ENCODE assay signal across 13 cellular contexts in genomic region chr11:1341928-1342524, GRCh38. TPM values are rescaled to one million over a fixed set of nuclear protein-coding genes. Genes with fewer than 3 reads are reported as not detected.
DNase-seq lines count a peak whose midpoint lies in the region; ATAC-seq and TF ChIP-seq lines count a peak whose summit lies in the region.
"Had no signal": no experiment of that assay in that cellular context is flagged by ENCODE, and none has a peak within 500 bp of the region (broad histone marks: within the 10 kb centered on the region; RNA-seq: fewer than 3 reads in every experiment).

No MANE protein-coding gene starts in this region.

- H3K4me1 Mint-ChIP-seq in progenitor cell of endocrine pancreas (ENCODE audit: low read depth), result no peaks in the 10 kb centered on the region

- no peak overlapping the region for H3K27ac Mint-ChIP-seq in progenitor cell of endocrine pancreas

- no peaks in the 10 kb centered on the region for H3K36me3 ChIP-seq in body of pancreas (replicated peaks in 1 of 2; ENCODE audit: insufficient read depth in 1 of 2, low read depth in 2 of 2)
- H3K36me3 ChIP-seq: gastrocnemius medialis, right lobe of liver had no signal

- H3K27me3 ChIP-seq in body of pancreas, result no peaks in the 10 kb centered on the region
- H3K27me3 ChIP-seq: gastrocnemius medialis, right lobe of liver had no signal

- peaks cover 12% of the 10 kb centered on the region for H3K27me3 Mint-ChIP-seq in progenitor cell of endocrine pancreas

- H3K4me3 ChIP-seq in AG10803 (ENCODE audit: low read length) (no peak overlapping the region), body of pancreas (no peak overlapping the region)
- H3K4me3 ChIP-seq: gastrocnemius medialis, lung, right lobe of liver had no signal

- no peak overlapping the region for H3K4me3 Mint-ChIP-seq in progenitor cell of endocrine pancreas (ENCODE audit: low read depth)
- H3K4me3 Mint-ChIP-seq: brain had no signal

- no peaks in the 10 kb centered on the region for H3K4me1 ChIP-seq in body of pancreas
- H3K4me1 ChIP-seq: right lobe of liver had no signal

- intact Hi-C loops in body of pancreas (cut with DNase I), result no loop called here

- TF ChIP-seq CTCF in AG10803 (conservative IDR thresholded peaks at IDR 0.05; ENCODE audit: low read length) (no peak), body of pancreas (IDR thresholded peaks at IDR 0.05) (no peak), progenitor cell of endocrine pancreas (IDR thresholded peaks at IDR 0.05; ENCODE audit: unreplicated experiment) (no peak)

- no peaks in the 10 kb centered on the region for H3K9me3 ChIP-seq in body of pancreas
- H3K9me3 ChIP-seq: gastrocnemius medialis, right lobe of liver had no signal

- no peak for TF ChIP-seq POLR2A in body of pancreas (IDR thresholded peaks at IDR 0.05)

- no peak overlapping the region for H3K27ac ChIP-seq in body of pancreas
- H3K27ac ChIP-seq: gastrocnemius medialis, right lobe of liver had no signal

- WGBS in body of pancreas, 2 donors, result 43 to 45% methylated on average over 15 to 17 of the region's 17 CpGs

- DNase-seq in AG10803 (ENCODE audit: low read depth) (peak; percentile 33), H4 (ENCODE audit: low spot score) (peak; percentile 55), body of pancreas (peak in 1 of 4 donors; percentile 7), islet precursor cell (peak; percentile 24), D341Med (ENCODE audit: low spot score) (no peak), progenitor cell of endocrine pancreas (ENCODE audit: low spot score, unreplicated experiment) (no peak)
- no peak for DNase-seq in activated CD4-positive, alpha-beta T cell treated with anti-CD3 and anti-CD28 coated beads for 1 hour
- DNase-seq: gastrocnemius medialis, NCI-H524 had no signal

- H3K9me3 Mint-ChIP-seq in progenitor cell of endocrine pancreas (ENCODE audit: low read depth), result no peaks in the 10 kb centered on the region

- H3K36me3 Mint-ChIP-seq in progenitor cell of endocrine pancreas (ENCODE audit: insufficient read depth), result no peaks in the 10 kb centered on the region
- H3K36me3 Mint-ChIP-seq: brain had no signal

- ATAC-seq in body of pancreas (peak; percentile 22), HG03175 (IDR thresholded peaks at IDR 0.05; ENCODE audit: unreplicated experiment) (no peak)
- ATAC-seq: gastrocnemius medialis had no signal

RNA-seq across cellular contexts. Expression of gene TOLLIP, which starts 32.6 kb away (rescaled TPM):
- 18.6 and 26.9 TPM in 2 replicates for total RNA-seq in H4 (2014; rRNA removed; shearing (Covaris generic))
- 10 to 100 TPM; 51.1 to 63.9 TPM for total RNA-seq in body of pancreas
- total RNA-seq in progenitor cell of endocrine pancreas, result 41.2 and 44.4 TPM in 2 replicates

RNA-seq across cellular contexts. Expression of gene BRSK2, which starts 47.7 kb away (rescaled TPM):
- total RNA-seq in H4 (2014; rRNA removed; shearing (Covaris generic)), result 1.3 and 2.5 TPM in 2 replicates
- total RNA-seq in body of pancreas, result 100 to 1,000 TPM in 1 of 2 donors, 10 to 100 TPM in 1; 67.5 to 113 TPM
- total RNA-seq in progenitor cell of endocrine pancreas, result 49.2 and 53.2 TPM in 2 replicates

Comparison
In these comparisons a context has a peak if more than half of its experiments do, and no peak if none do; other contexts are left out.
1. DNase-seq: peak in AG10803 (single experiment), H4 (single experiment) and islet precursor cell (single experiment); none in D341Med (single experiment), activated CD4-positive, alpha-beta T cell treated with anti-CD3 and anti-CD28 coated beads for 1 hour (single experiment) and progenitor cell of endocrine pancreas (single experiment).
2. RNA of gene BRSK2, which starts 47.7 kb away (total RNA-seq): 67.5 to 113 TPM in body of pancreas and 49.2 to 53.2 TPM in progenitor cell of endocrine pancreas; 1.3 to 2.5 TPM in H4; every median in the first group is over 10 times any median in the second.